ENCODE assay signal across 10 cellular contexts in genomic region chr2:227370791-227371312, GRCh38. TPM values are rescaled to one million over a fixed set of nuclear protein-coding genes. Genes with fewer than 3 reads are reported as not detected.
A peak's percentile ranks its signal among the peaks of the same experiment; 100 is the strongest.
DNase-seq lines count a peak whose midpoint lies in the region; TF ChIP-seq lines count a peak whose summit lies in the region.
"Had no signal": no experiment of that assay in that cellular context is flagged by ENCODE, and none has a peak within 500 bp of the region (broad histone marks: within the 10 kb centered on the region; RNA-seq: fewer than 3 reads in every experiment).

No MANE protein-coding gene starts in this region.

- no peaks in the 10 kb centered on the region for H3K36me3 ChIP-seq in skeletal muscle satellite cell (ENCODE audit: insufficient read depth, low read length)
- H3K36me3 ChIP-seq in colonic mucosa = no peaks in the 10 kb centered on the region
- no peaks in the 10 kb centered on the region for H3K36me3 ChIP-seq in HAP-1 (replicated peaks)

- H3K4me3 ChIP-seq in skeletal muscle satellite cell (ENCODE audit: low read length) (peak overlapping the region; percentile 0), colonic mucosa (no peak overlapping the region), HAP-1 (no peak overlapping the region)

- H3K9ac ChIP-seq in skeletal muscle satellite cell (ENCODE audit: low read depth, low read length) (peak overlapping the region; percentile 67), colonic mucosa (ENCODE audit: low read depth in 2 of 2, low read length in 2 of 2) (no peak overlapping the region)

- in situ Hi-C loops in HAP-1 (cut with MboI; ENCODE audit: low sequenced_read_pairs) = loop anchor here (25.0 kb wide), 1 partner anchor 234 kb away; no protein-coding TSS in a partner anchor

- H3K4me1 ChIP-seq in skeletal muscle satellite cell (ENCODE audit: control insufficient read depth, insufficient read depth, low read length) (peaks cover 50% of the 10 kb centered on the region), colonic mucosa (no peaks in the 10 kb centered on the region), HAP-1 (no peaks in the 10 kb centered on the region)

- no peak overlapping the region for H3K27ac ChIP-seq in colonic mucosa

- H3K4me2 ChIP-seq in skeletal muscle satellite cell (ENCODE audit: low read length) = peak overlapping the region; percentile 39

- intact Hi-C loops in colonic mucosa (cut with DNase I) = no loop called here

- H3K27me3 ChIP-seq in skeletal muscle satellite cell (ENCODE audit: control insufficient read depth, insufficient read depth, low read length) (no peaks in the 10 kb centered on the region), colonic mucosa (no peaks in the 10 kb centered on the region), HAP-1 (ENCODE audit: low read depth) (no peaks in the 10 kb centered on the region)

- DNase-seq in activated CD4-positive, alpha-beta T cell treated with anti-CD3 and anti-CD28 coated beads for 48 hours = peak; percentile 38
- no peak for DNase-seq in activated CD4-positive, alpha-beta T cell treated with anti-CD3 and anti-CD28 coated beads, Interleukin-2, amount 50 U/mL, for 4 hours
- DNase-seq in SIG-M5 treated with dmso at 0.1 percent for 504 hours (lab: John Stamatoyannopoulos, UW; ENCODE audit: unreplicated experiment) (peak; percentile 94), fibroblast of peridontal ligament (ENCODE audit: extremely low read depth) (peak; percentile 69), OCI-M1 (lab: John Stamatoyannopoulos, UW) (no peak), colonic mucosa (no peak), HAP-1 (ENCODE audit: low spot score in 2 of 2) (no peak)
- DNase-seq: activated naive CD4-positive, alpha-beta T cell treated with anti-CD3 and anti-CD28 coated beads, Interleukin-2, amount 10 ng/mL, durations not matched to agents 7 days and 5 days; T-helper 2 cell had no signal

- H3K9me3 ChIP-seq in skeletal muscle satellite cell (replicated peaks; ENCODE audit: low read length) (no peaks in the 10 kb centered on the region), colonic mucosa (no peaks in the 10 kb centered on the region), HAP-1 (no peaks in the 10 kb centered on the region)

- TF ChIP-seq CTCF in colonic mucosa (IDR thresholded peaks at IDR 0.05) = no peak

RNA-seq across cellular contexts. Expression of gene TM4SF20, which starts 8.3 kb away (rescaled TPM):
- total RNA-seq in skeletal muscle satellite cell (2012; rRNA removed) = not detected in 2 replicates
- total RNA-seq in colonic mucosa = 10 to 100 TPM in 1 of 2 donors, 1 to 10 TPM in 1; 4.2 to 34.9 TPM

RNA-seq across cellular contexts. Expression of gene SCYGR1, which starts 16.9 kb away (rescaled TPM):
- not detected in 2 replicates for total RNA-seq in skeletal muscle satellite cell (2012; rRNA removed)
- total RNA-seq in colonic mucosa = not detected

RNA-seq across cellular contexts. Expression of gene MFF, which starts 45.8 kb away (rescaled TPM):
- total RNA-seq in skeletal muscle satellite cell (2012; rRNA removed) = 73.8 and 79.3 TPM in 2 replicates
- 10 to 100 TPM; 72.2 to 79.1 TPM for total RNA-seq in colonic mucosa

Comparison
In these comparisons a context has a peak if more than half of its experiments do, and no peak if none do; other contexts are left out.
1. DNase-seq: peak in activated CD4-positive, alpha-beta T cell treated with anti-CD3 and anti-CD28 coated beads for 48 hours (single experiment), SIG-M5 treated with dmso at 0.1 percent for 504 hours (single experiment) and fibroblast of peridontal ligament (single experiment); none in activated CD4-positive, alpha-beta T cell treated with anti-CD3 and anti-CD28 coated beads, Interleukin-2, amount 50 U/mL, for 4 hours (0 of 2), OCI-M1 (single experiment), colonic mucosa (single experiment) and HAP-1 (0 of 2).